9 cellular contexts compared by ENCODE assay signal in genomic region chr14:62179367-62180018, GRCh38.
A peak's percentile ranks its signal among the peaks of the same experiment; 100 is the strongest.
DNase-seq lines count a peak whose midpoint lies in the region; ATAC-seq and TF ChIP-seq lines count a peak whose summit lies in the region.
"Had no signal": no experiment of that assay in that cellular context is flagged by ENCODE, and none has a peak within 500 bp of the region (broad histone marks: within the 10 kb centered on the region; RNA-seq: fewer than 3 reads in every experiment).

No MANE protein-coding gene starts in this region.

- no peaks in the 10 kb centered on the region for H3K9me3 ChIP-seq in OCI-LY3 (ENCODE audit: insufficient read depth, low read length)
- no peaks in the 10 kb centered on the region for H3K9me3 ChIP-seq in lung (ENCODE audit: control insufficient read depth in 2 of 2, insufficient read depth in 1 of 2, low read length in 1 of 2)
- H3K9me3 ChIP-seq: neutrophil had no signal

- TF ChIP-seq CTCF in C4-2B (conservative IDR thresholded peaks at IDR 0.05) (peak; percentile 73), KMS-11 (conservative IDR thresholded peaks at IDR 0.05; ENCODE audit: low read depth, low read length) (peak; percentile 66), OCI-LY3 (IDR thresholded peaks at IDR 0.05; ENCODE audit: low read depth, low read length) (peak; percentile 85), lung (IDR thresholded peaks at IDR 0.05; ENCODE audit: control extremely low read depth, extremely low read depth) (no peak)

- no peak overlapping the region for H3K9ac ChIP-seq in KMS-11
- no peak overlapping the region for H3K9ac ChIP-seq in OCI-LY3 (ENCODE audit: low read length)

- 51 to 65% methylated on average over 5 of the region's 5 CpGs for WGBS in lung, 2 donors

- H4K20me1 ChIP-seq in KMS-11 (ENCODE audit: insufficient read depth) (no peaks in the 10 kb centered on the region), OCI-LY3 (ENCODE audit: insufficient read depth, low read length) (no peaks in the 10 kb centered on the region)

- DNase-seq in dedifferentiated amniotic fluid mesenchymal stem cell (ENCODE audit: extremely low spot score) (peak; percentile 90), lung (ENCODE audit: low spot score) (peak; percentile 58), H7 (no peak)

- H3K79me2 ChIP-seq in KMS-11 (ENCODE audit: insufficient read depth, low read depth) (no peaks in the 10 kb centered on the region), OCI-LY3 (ENCODE audit: low read length) (no peaks in the 10 kb centered on the region)

- H2AFZ ChIP-seq in KMS-11 (ENCODE audit: low read depth), result no peak overlapping the region
- H2AFZ ChIP-seq in OCI-LY3 (ENCODE audit: low read depth, low read length), result no peak overlapping the region

- H3K4me1 ChIP-seq in KMS-11 (ENCODE audit: low read depth, poor library complexity, severe bottlenecking), result no peaks in the 10 kb centered on the region
- H3K4me1 ChIP-seq in OCI-LY3 (ENCODE audit: low read length), result peaks cover 8% of the 10 kb centered on the region
- no peaks in the 10 kb centered on the region for H3K4me1 ChIP-seq in lung (ENCODE audit: control insufficient read depth in 2 of 2, insufficient read depth in 2 of 2, low read length in 2 of 2)

- no peak overlapping the region for H3K4me3 ChIP-seq in KMS-11 (IDR thresholded peaks at IDR 0.05; ENCODE audit: insufficient read depth, low read depth, low read length)
- no peak overlapping the region for H3K4me3 ChIP-seq in OCI-LY3 (ENCODE audit: low read length)
- H3K4me3 ChIP-seq in lung, result no peak overlapping the region
- no peak overlapping the region for H3K4me3 ChIP-seq in H7 (ENCODE audit: insufficient read depth, low read depth, low read length)

- ATAC-seq in GM18867 (IDR thresholded peaks at IDR 0.05; ENCODE audit: unreplicated experiment) (peak; percentile 79), lung (ENCODE audit: insufficient read depth, low FRiP score) (peak; percentile 34), GM21717 (IDR thresholded peaks at IDR 0.05; ENCODE audit: unreplicated experiment) (no peak)

- no peak overlapping the region for H3K27ac ChIP-seq in C4-2B
- H3K27ac ChIP-seq in KMS-11, result no peak overlapping the region
- no peak overlapping the region for H3K27ac ChIP-seq in OCI-LY3 (ENCODE audit: low read length)
- no peak overlapping the region for H3K27ac ChIP-seq in lung (ENCODE audit: low read depth in 1 of 2, low read length in 1 of 2)
- H3K27ac ChIP-seq: neutrophil had no signal

- no peaks in the 10 kb centered on the region for H3K36me3 ChIP-seq in KMS-11 (ENCODE audit: insufficient read depth)
- H3K36me3 ChIP-seq in OCI-LY3 (replicated peaks; ENCODE audit: low read depth, low read length), result no peaks in the 10 kb centered on the region
- no peaks in the 10 kb centered on the region for H3K36me3 ChIP-seq in lung (ENCODE audit: control insufficient read depth in 2 of 2, insufficient read depth in 2 of 2, low read length in 2 of 2)
- H3K36me3 ChIP-seq in H7 (replicated peaks; ENCODE audit: control insufficient read depth, insufficient read depth, low read length), result no peaks in the 10 kb centered on the region
- H3K36me3 ChIP-seq: neutrophil had no signal

- H3K4me2 ChIP-seq in KMS-11 (no peak overlapping the region), OCI-LY3 (ENCODE audit: low read length) (peak overlapping the region; percentile 20; the same call in 1 of the 2 replicates)

- H3K27me3 ChIP-seq in KMS-11 (ENCODE audit: insufficient read depth, low read depth), result no peaks in the 10 kb centered on the region
- H3K27me3 ChIP-seq in OCI-LY3 (ENCODE audit: low read depth, low read length), result peaks cover 5% of the 10 kb centered on the region; the same call in 1 of the 2 replicates
- no peaks in the 10 kb centered on the region for H3K27me3 ChIP-seq in lung (ENCODE audit: control insufficient read depth, insufficient read depth)
- H3K27me3 ChIP-seq in H7 (ENCODE audit: control insufficient read depth, insufficient read depth, low read length), result no peaks in the 10 kb centered on the region
- H3K27me3 ChIP-seq: neutrophil had no signal
